ENCODE assay signal across 1 cellular context in genomic region chr5:36876389-36876964, GRCh38.
A peak's percentile ranks its signal among the peaks of the same experiment; 100 is the strongest.
TF ChIP-seq lines count a peak whose summit lies in the region.

Gene NIPBL (plus strand): TSS chr5:36876769. CDS start chr5:36953697, 76,928 bp downstream.

TF ChIP-seq in WTC11, 78 proteins besides CTCF, POLR2A, EP300 and RAD21 (continued from another document):
- TF ChIP-seq NR1H2 (CRISPR knock-in tag; IDR thresholded peaks at IDR 0.05) (no peak), ELF4 (CRISPR knock-in tag; IDR thresholded peaks at IDR 0.05; ENCODE audit: low read depth) (no peak), SMAD3 (CRISPR knock-in tag; IDR thresholded peaks at IDR 0.05; ENCODE audit: borderline replicate concordance) (no peak), IRF1 (CRISPR knock-in tag; IDR thresholded peaks at IDR 0.05) (peak; percentile 80; the same call in 1 of the 2 replicates), CREM (CRISPR knock-in tag; IDR thresholded peaks at IDR 0.05) (peak; percentile 48; the same call in 1 of the 2 replicates), ZNF532 (CRISPR knock-in tag; IDR thresholded peaks at IDR 0.05; ENCODE audit: borderline replicate concordance) (no peak)
- TF ChIP-seq, protein P1, sequence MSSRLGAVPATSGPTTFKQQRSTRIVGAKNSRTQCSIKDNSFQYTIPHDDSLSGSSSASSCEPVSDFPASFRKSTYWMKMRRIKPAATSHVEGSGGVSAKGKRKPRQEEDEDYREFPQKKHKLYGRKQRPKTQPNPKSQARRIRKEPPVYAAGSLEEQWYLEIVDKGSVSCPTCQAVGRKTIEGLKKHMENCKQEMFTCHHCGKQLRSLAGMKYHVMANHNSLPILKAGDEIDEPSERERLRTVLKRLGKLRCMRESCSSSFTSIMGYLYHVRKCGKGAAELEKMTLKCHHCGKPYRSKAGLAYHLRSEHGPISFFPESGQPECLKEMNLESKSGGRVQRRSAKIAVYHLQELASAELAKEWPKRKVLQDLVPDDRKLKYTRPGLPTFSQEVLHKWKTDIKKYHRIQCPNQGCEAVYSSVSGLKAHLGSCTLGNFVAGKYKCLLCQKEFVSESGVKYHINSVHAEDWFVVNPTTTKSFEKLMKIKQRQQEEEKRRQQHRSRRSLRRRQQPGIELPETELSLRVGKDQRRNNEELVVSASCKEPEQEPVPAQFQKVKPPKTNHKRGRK (CRISPR knock-in tag; IDR thresholded peaks at IDR 0.05; ENCODE audit: borderline replicate concordance), result no peak
- TF ChIP-seq, protein P2, sequence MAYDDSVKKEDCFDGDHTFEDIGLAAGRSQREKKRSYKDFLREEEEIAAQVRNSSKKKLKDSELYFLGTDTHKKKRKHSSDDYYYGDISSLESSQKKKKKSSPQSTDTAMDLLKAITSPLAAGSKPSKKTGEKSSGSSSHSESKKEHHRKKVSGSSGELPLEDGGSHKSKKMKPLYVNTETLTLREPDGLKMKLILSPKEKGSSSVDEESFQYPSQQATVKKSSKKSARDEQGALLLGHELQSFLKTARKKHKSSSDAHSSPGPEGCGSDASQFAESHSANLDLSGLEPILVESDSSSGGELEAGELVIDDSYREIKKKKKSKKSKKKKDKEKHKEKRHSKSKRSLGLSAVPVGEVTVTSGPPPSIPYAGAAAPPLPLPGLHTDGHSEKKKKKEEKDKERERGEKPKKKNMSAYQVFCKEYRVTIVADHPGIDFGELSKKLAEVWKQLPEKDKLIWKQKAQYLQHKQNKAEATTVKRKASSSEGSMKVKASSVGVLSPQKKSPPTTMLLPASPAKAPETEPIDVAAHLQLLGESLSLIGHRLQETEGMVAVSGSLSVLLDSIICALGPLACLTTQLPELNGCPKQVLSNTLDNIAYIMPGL (CRISPR knock-in tag; IDR thresholded peaks at IDR 0.05), result peak; percentile 88
- TF ChIP-seq, protein P3, sequence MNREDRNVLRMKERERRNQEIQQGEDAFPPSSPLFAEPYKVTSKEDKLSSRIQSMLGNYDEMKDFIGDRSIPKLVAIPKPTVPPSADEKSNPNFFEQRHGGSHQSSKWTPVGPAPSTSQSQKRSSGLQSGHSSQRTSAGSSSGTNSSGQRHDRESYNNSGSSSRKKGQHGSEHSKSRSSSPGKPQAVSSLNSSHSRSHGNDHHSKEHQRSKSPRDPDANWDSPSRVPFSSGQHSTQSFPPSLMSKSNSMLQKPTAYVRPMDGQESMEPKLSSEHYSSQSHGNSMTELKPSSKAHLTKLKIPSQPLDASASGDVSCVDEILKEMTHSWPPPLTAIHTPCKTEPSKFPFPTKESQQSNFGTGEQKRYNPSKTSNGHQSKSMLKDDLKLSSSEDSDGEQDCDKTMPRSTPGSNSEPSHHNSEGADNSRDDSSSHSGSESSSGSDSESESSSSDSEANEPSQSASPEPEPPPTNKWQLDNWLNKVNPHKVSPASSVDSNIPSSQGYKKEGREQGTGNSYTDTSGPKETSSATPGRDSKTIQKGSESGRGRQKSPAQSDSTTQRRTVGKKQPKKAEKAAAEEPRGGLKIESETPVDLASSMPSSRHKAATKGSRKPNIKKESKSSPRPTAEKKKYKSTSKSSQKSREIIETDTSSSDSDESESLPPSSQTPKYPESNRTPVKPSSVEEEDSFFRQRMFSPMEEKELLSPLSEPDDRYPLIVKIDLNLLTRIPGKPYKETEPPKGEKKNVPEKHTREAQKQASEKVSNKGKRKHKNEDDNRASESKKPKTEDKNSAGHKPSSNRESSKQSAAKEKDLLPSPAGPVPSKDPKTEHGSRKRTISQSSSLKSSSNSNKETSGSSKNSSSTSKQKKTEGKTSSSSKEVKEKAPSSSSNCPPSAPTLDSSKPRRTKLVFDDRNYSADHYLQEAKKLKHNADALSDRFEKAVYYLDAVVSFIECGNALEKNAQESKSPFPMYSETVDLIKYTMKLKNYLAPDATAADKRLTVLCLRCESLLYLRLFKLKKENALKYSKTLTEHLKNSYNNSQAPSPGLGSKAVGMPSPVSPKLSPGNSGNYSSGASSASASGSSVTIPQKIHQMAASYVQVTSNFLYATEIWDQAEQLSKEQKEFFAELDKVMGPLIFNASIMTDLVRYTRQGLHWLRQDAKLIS (CRISPR knock-in tag; IDR thresholded peaks at IDR 0.05; ENCODE audit: borderline replicate concordance), result no peak
